Comparison of ENCODE assay signal across 19 cellular contexts in the genomic region with DNA sequence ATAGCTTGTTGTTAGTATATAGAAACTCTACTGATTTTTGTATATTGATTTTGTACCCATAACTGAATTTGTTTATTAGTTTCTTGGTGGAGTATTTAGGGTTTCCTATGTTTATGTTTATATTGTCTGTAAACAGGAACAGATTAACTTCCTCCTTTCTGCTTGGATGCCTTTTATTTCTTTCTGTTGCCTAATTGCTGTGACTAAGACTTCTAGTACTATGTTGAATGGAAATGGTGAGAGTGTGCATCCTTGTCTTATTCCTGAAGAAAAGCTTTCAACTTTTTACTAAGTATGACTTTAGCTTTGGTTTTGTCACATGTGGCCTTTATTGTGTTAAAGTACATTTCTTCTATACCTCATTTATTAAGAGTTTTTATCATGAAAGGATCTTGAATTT. TPM values are rescaled to one million over a fixed set of nuclear protein-coding genes. Genes with fewer than 3 reads are reported as not detected.
DNase-seq lines count a peak whose midpoint lies in the region; ATAC-seq, FAIRE-seq and TF ChIP-seq lines count a peak whose summit lies in the region.
"Had no signal": no experiment of that assay in that cellular context is flagged by ENCODE, and none has a peak within 500 bp of the region (broad histone marks: within the 10 kb centered on the region; RNA-seq: fewer than 3 reads in every experiment).

No MANE protein-coding gene starts in this region.

- no peak overlapping the region for H3K9ac ChIP-seq in BLaER1 treated with 17β-estradiol and CSF1 and Interleukin-3, amounts not matched to agents 10 nM and 100 nM
- H3K9ac ChIP-seq in K562 (ENCODE audit: insufficient read depth in 1 of 2, low read depth in 2 of 2, low read length in 2 of 2), result no peak overlapping the region
- no peak overlapping the region for H3K9ac ChIP-seq in mesenchymal stem cell (ENCODE audit: low read length)
- H3K9ac ChIP-seq: SK-N-SH had no signal

- H2AK5ac ChIP-seq in mesenchymal stem cell (ENCODE audit: low read length, severe bottlenecking), result no peak overlapping the region

- peaks cover 20 to 78% (median 66%) of the 10 kb centered on the region in 11 experiments; a peak in 21 of 22 replicates for H3K36me3 ChIP-seq in BLaER1 treated with 17β-estradiol and CSF1 and Interleukin-3, amounts not matched to agents 10 nM and 100 nM
- H3K36me3 ChIP-seq in HEK293 (ENCODE audit: control insufficient read depth in 2 of 2, insufficient read depth in 1 of 2, low read length in 2 of 2) (peaks cover 4 to 27% of the 10 kb centered on the region in 2 experiments; a peak in 2 of 3 replicates), K562 (ENCODE audit: control insufficient read depth, insufficient read depth, low read length) (peaks cover 12% of the 10 kb centered on the region), mesenchymal stem cell (ENCODE audit: control insufficient read depth in 1 of 2, insufficient read depth in 2 of 2, low read depth in 1 of 2, low read length in 2 of 2) (peaks cover 19 to 55% of the 10 kb centered on the region in 2 experiments)
- H3K36me3 ChIP-seq: Peyer's patch had no signal

- H4K20me1 ChIP-seq in BLaER1 treated with 17β-estradiol and CSF1 and Interleukin-3, amounts not matched to agents 10 nM and 100 nM, result peaks cover 0 to 23% (median 9%) of the 10 kb centered on the region in 11 experiments; a peak in 10 of 22 replicates
- H4K20me1 ChIP-seq in K562 (replicated peaks; ENCODE audit: control insufficient read depth, insufficient read depth, low read length), result no peaks in the 10 kb centered on the region

- H3K23ac ChIP-seq in mesenchymal stem cell (ENCODE audit: low read length in 2 of 2), result no peak overlapping the region

- no peak overlapping the region for H2BK12ac ChIP-seq in mesenchymal stem cell (ENCODE audit: low read length in 2 of 2)

- no peak overlapping the region for H2BK120ac ChIP-seq in mesenchymal stem cell (ENCODE audit: low read depth, low read length)

- no peak for FAIRE-seq in K562 (lab: Jason Lieb, UNC)
- FAIRE-seq: H54 had no signal

- H3K9me1 ChIP-seq in K562 (ENCODE audit: control insufficient read depth, insufficient read depth, low read length), result no peaks in the 10 kb centered on the region

- no peak overlapping the region for H2AFZ ChIP-seq in K562 (ENCODE audit: low read depth, low read length)
- no peak overlapping the region for H2AFZ ChIP-seq in mesenchymal stem cell (ENCODE audit: low read depth, low read length)

- peak overlapping the region in 9 of 11 experiments; percentile 6 to 62 (median 47); a peak in 16 of 22 replicates for H3K27ac ChIP-seq in BLaER1 treated with 17β-estradiol and CSF1 and Interleukin-3, amounts not matched to agents 10 nM and 100 nM
- H3K27ac ChIP-seq in HEK293 (ENCODE audit: extremely low read depth, low read depth, low read length) (no peak overlapping the region), K562 (ENCODE audit: extremely low read depth, low read depth, low read length) (no peak overlapping the region), mesenchymal stem cell (ENCODE audit: low read length, poor library complexity, severe bottlenecking) (no peak overlapping the region)
- H3K27ac ChIP-seq: HL-60, Peyer's patch had no signal

- no peak overlapping the region for H2BK15ac ChIP-seq in mesenchymal stem cell (ENCODE audit: low read depth, poor library complexity, severe bottlenecking)

- peaks cover 40 to 83% (median 70%) of the 10 kb centered on the region in 10 experiments for H3K4me1 ChIP-seq in BLaER1 treated with 17β-estradiol and CSF1 and Interleukin-3, amounts not matched to agents 10 nM and 100 nM
- H3K4me1 ChIP-seq in HEK293 (ENCODE audit: control insufficient read depth, insufficient read depth, low read length), result peaks cover 19% of the 10 kb centered on the region
- no peaks in the 10 kb centered on the region for H3K4me1 ChIP-seq in K562 (replicated peaks in 1 of 2; ENCODE audit: control insufficient read depth in 2 of 2, insufficient read depth in 2 of 2, low read length in 2 of 2)
- no peaks in the 10 kb centered on the region for H3K4me1 ChIP-seq in mesenchymal stem cell (ENCODE audit: control insufficient read depth, insufficient read depth, low read depth, low read length)
- H3K4me1 ChIP-seq: Peyer's patch had no signal

- intact Hi-C loops in K562 (cut with micrococcal nuclease), result no loop called here

- POLR2A ChIA-PET in HEK293 (lab: Yijun Ruan, JAX), result no interaction called here
- POLR2A ChIA-PET in K562 (lab: Yijun Ruan, JAX), result interaction anchor here (2.4 kb wide), 1 partner anchor 13 kb away, joined by 5 read pairs; no protein-coding TSS in a partner anchor

- H3K27me3 ChIP-seq in BLaER1 treated with 17β-estradiol and CSF1 and Interleukin-3, amounts not matched to agents 10 nM and 100 nM, result no peaks in the 10 kb centered on the region
- no peaks in the 10 kb centered on the region for H3K27me3 ChIP-seq in K562 (ENCODE audit: control insufficient read depth in 2 of 2, insufficient read depth in 2 of 2, low read length in 2 of 2)
- H3K27me3 ChIP-seq in mesenchymal stem cell (ENCODE audit: control insufficient read depth in 1 of 2, insufficient read depth in 1 of 2, low read length in 2 of 2), result no peaks in the 10 kb centered on the region
- H3K27me3 ChIP-seq: Peyer's patch had no signal

- no peak overlapping the region for H4K8ac ChIP-seq in mesenchymal stem cell (ENCODE audit: low read length)

- BruUV-seq in K562 (replicated peaks; lab: Mats Ljungman, UMichigan), result no TSS peak

- no peak overlapping the region for H3K4me3 ChIP-seq in BLaER1 treated with 17β-estradiol and CSF1 and Interleukin-3, amounts not matched to agents 10 nM and 100 nM
- no peak overlapping the region for H3K4me3 ChIP-seq in HEK293 (ENCODE audit: low read depth, low read length)
- H3K4me3 ChIP-seq in K562, result no peak overlapping the region
- H3K4me3 ChIP-seq in mesenchymal stem cell (ENCODE audit: insufficient read depth in 1 of 2, low read depth in 1 of 2, low read length in 2 of 2), result no peak overlapping the region
- H3K4me3 ChIP-seq: Peyer's patch had no signal

- H3K14ac ChIP-seq in mesenchymal stem cell (ENCODE audit: low read length in 2 of 2), result no peak overlapping the region

- DNase-seq in K562 (ENCODE audit: extremely low read depth in 1 of 4, low spot score in 3 of 4), result no peak
- DNase-seq in mesenchymal stem cell, result peak; percentile 71
- no peak for DNase-seq in SW480 (ENCODE audit: low spot score)
- no peak for DNase-seq in activated CD8-positive, alpha-beta memory T cell treated with anti-CD3 and anti-CD28 coated beads, Interleukin-2, amount 50 U/mL, for 4 hours
- DNase-seq: DMS79, NCI-H1417, NCI-H2029, NCI-H2171, NCI-H526, Peyer's patch, SK-N-SH, T-helper 1 cell had no signal

- H3K18ac ChIP-seq in mesenchymal stem cell (ENCODE audit: low read depth in 1 of 2, low read length in 2 of 2), result no peak overlapping the region

- no peak for TF ChIP-seq POLR2A in K562 (conservative IDR thresholded peaks at IDR 0.05)

- ATAC-seq in K562 (no peak), GM18907 (IDR thresholded peaks at IDR 0.05; ENCODE audit: unreplicated experiment) (no peak)
- ATAC-seq: Right ventricle myocardium inferior had no signal

- CTCF ChIA-PET in HEK293 (lab: Yijun Ruan, JAX), result no interaction called here
- CTCF ChIA-PET in K562 (lab: Yijun Ruan, JAX; ENCODE audit: low intra/inter-chr PET ratio), result no interaction called here

- no peak overlapping the region for H3K4ac ChIP-seq in mesenchymal stem cell (ENCODE audit: low read depth in 1 of 2, low read length in 2 of 2)

- no peak overlapping the region for H4K91ac ChIP-seq in mesenchymal stem cell (ENCODE audit: low read length)

- no peak for TF ChIP-seq CTCF in HEK293 (tag by site-specific recombination; IDR thresholded peaks at IDR 0.05)
- no peak for TF ChIP-seq CTCF in K562 (IDR thresholded peaks at IDR 0.05 in 2 of 3, conservative IDR thresholded peaks at IDR 0.05 in 1 of 3; ENCODE audit: insufficient read depth in 2 of 3, low read depth in 1 of 3, low read length in 3 of 3)

- in situ Hi-C loops in K562 (cut with MboI), result no loop called here

- H3K79me1 ChIP-seq in mesenchymal stem cell (replicated peaks; ENCODE audit: low read length, poor library complexity, severe bottlenecking), result peaks cover 41% of the 10 kb centered on the region

- no peak for TF ChIP-seq RAD21 in K562 (CRISPR knock-in tag; conservative IDR thresholded peaks at IDR 0.05 in 1 of 2, IDR thresholded peaks at IDR 0.05 in 1 of 2)

- peaks cover 0 to 5% (median 0%) of the 10 kb centered on the region in 11 experiments; a peak in 3 of 22 replicates for H3K9me3 ChIP-seq in BLaER1 treated with 17β-estradiol and CSF1 and Interleukin-3, amounts not matched to agents 10 nM and 100 nM (replicated peaks in 1 of 11)
- no peaks in the 10 kb centered on the region for H3K9me3 ChIP-seq in HEK293 (ENCODE audit: control insufficient read depth, insufficient read depth, low read depth, low read length)
- no peaks in the 10 kb centered on the region for H3K9me3 ChIP-seq in K562 (replicated peaks; ENCODE audit: control insufficient read depth, insufficient read depth, low read depth, low read length)
- no peaks in the 10 kb centered on the region for H3K9me3 ChIP-seq in mesenchymal stem cell (ENCODE audit: control insufficient read depth, low read length)
- H3K9me3 ChIP-seq: Peyer's patch, SK-N-SH had no signal

- H2BK5ac ChIP-seq in mesenchymal stem cell (ENCODE audit: low read depth, low read length, poor library complexity, severe bottlenecking), result no peak overlapping the region

- no peaks in the 10 kb centered on the region for H3K79me2 ChIP-seq in K562 (ENCODE audit: control insufficient read depth, insufficient read depth, low read length)

- no peak for TF ChIP-seq EP300 in K562 (IDR thresholded peaks at IDR 0.05; ENCODE audit: low read length)

- peak overlapping the region; percentile 41 to 78 (median 65); a peak in 21 of 22 replicates for H3K4me2 ChIP-seq in BLaER1 treated with 17β-estradiol and CSF1 and Interleukin-3, amounts not matched to agents 10 nM and 100 nM
- H3K4me2 ChIP-seq in K562 (ENCODE audit: insufficient read depth, low read length) (no peak overlapping the region), mesenchymal stem cell (ENCODE audit: low read length, poor library complexity, severe bottlenecking) (no peak overlapping the region)
- H3K4me2 ChIP-seq: SK-N-SH had no signal

RNA-seq across cellular contexts. Expression of gene FBXW8, which starts 20.9 kb away (rescaled TPM):
- total RNA-seq in K562 (2011; cell fraction: chromatin; rRNA removed; ENCODE audit: low replicate concordance), result 22.7 and 26.4 TPM in 2 replicates
- total RNA-seq in K562 (2011; cell fraction: nucleolus; rRNA removed), result 9.8 and 11.3 TPM in 2 replicates
- total RNA-seq in K562 (2011; cell fraction: nucleoplasm; rRNA removed), result 17.7 and 31.7 TPM in 2 replicates
- total RNA-seq in K562 (2014; rRNA removed) (6.7 and 7.0 TPM in 2 replicates), K562 (2014; rRNA removed; fragmentation: Illumina TruSeq; extraction: Trizol) (2.7 and 3.9 TPM in 2 replicates), K562 (2015; rRNA removed; fragmentation: Illumina TruSeq; extraction: Trizol) (4.0 and 4.1 TPM in 2 replicates), K562 (2021) (8.1 and 8.3 TPM in 2 replicates)
- polyA plus RNA-seq in K562 (2011; rRNA removed) (6.7 and 9.7 TPM in 2 replicates), K562 (2014; fragmentation: Illumina TruSeq; extraction: Trizol) (4.8 and 6.2 TPM in 2 replicates), K562 (2014; fragmentation: Nextera tagmentation; extraction: Ambion mirVana) (under 1 TPM; 0.58 to 0.69 TPM), K562 (2014; rRNA removed) (3.6 and 4.4 TPM in 2 replicates)
- polyA plus RNA-seq in K562 (2011; cell fraction: cytosol; rRNA removed), result 6.4 and 7.3 TPM in 2 replicates
- 13.8 and 15.6 TPM in 2 replicates for polyA plus RNA-seq in K562 (2011; cell fraction: nucleus; rRNA removed)
- polyA plus RNA-seq in K562 (2012), result 4.6 and 9.9 TPM in 2 replicates
- 15.4 and 19.4 TPM in 2 replicates for polyA minus RNA-seq in K562 (2011; rRNA and poly(A)+ RNA removed)
- 5.4 and 9.7 TPM in 2 replicates for polyA minus RNA-seq in K562 (2011; cell fraction: cytosol; rRNA and poly(A)+ RNA removed)
- polyA minus RNA-seq in K562 (2011; cell fraction: nucleus; rRNA and poly(A)+ RNA removed), result 9.0 and 12.6 TPM in 2 replicates
- 13.0 TPM for polyA plus RNA-seq in mesenchymal stem cell (2013, experiment 1 of 2)
- polyA plus RNA-seq in mesenchymal stem cell (2013, experiment 2 of 2), result 13.5 TPM

RNA-seq across cellular contexts. Expression of gene HRK, which starts 50.4 kb away (rescaled TPM):
- total RNA-seq in K562 (2011; cell fraction: chromatin; rRNA removed; ENCODE audit: low replicate concordance), result not detected in 2 replicates
- not detected in 2 replicates for total RNA-seq in K562 (2011; cell fraction: nucleolus; rRNA removed)
- total RNA-seq in K562 (2011; cell fraction: nucleoplasm; rRNA removed), result not detected in 2 replicates
- total RNA-seq in K562 (2014; rRNA removed), result 0.05 TPM in 1 of 2 replicates, not detected in the other
- total RNA-seq in K562 (2014; rRNA removed; fragmentation: Illumina TruSeq; extraction: Trizol), result 0.04 TPM in 1 of 2 replicates, not detected in the other
- not detected in 2 replicates for total RNA-seq in K562 (2015; rRNA removed; fragmentation: Illumina TruSeq; extraction: Trizol)
- total RNA-seq in K562 (2021), result not detected in 2 replicates
- 0.04 TPM in 1 of 2 replicates, not detected in the other for polyA plus RNA-seq in K562 (2011; rRNA removed)
- polyA plus RNA-seq in K562 (2011; cell fraction: cytosol; rRNA removed), result 0.01 TPM in 2 replicates
- not detected in 2 replicates for polyA plus RNA-seq in K562 (2011; cell fraction: nucleus; rRNA removed)
- 0.10 TPM in 1 of 2 replicates, not detected in the other for polyA plus RNA-seq in K562 (2012)
- not detected in 2 replicates for polyA plus RNA-seq in K562 (2014; fragmentation: Illumina TruSeq; extraction: Trizol)
- not detected for polyA plus RNA-seq in K562 (2014; fragmentation: Nextera tagmentation; extraction: Ambion mirVana)
- 0.01 TPM in 1 of 2 replicates, not detected in the other for polyA plus RNA-seq in K562 (2014; rRNA removed)
- 0.03 TPM in 1 of 2 replicates, not detected in the other for polyA minus RNA-seq in K562 (2011; rRNA and poly(A)+ RNA removed)
- not detected in 2 replicates for polyA minus RNA-seq in K562 (2011; cell fraction: cytosol; rRNA and poly(A)+ RNA removed)
- not detected in 2 replicates for polyA minus RNA-seq in K562 (2011; cell fraction: nucleus; rRNA and poly(A)+ RNA removed)
- not detected for polyA plus RNA-seq in mesenchymal stem cell (2013, experiment 1 of 2)
- not detected for polyA plus RNA-seq in mesenchymal stem cell (2013, experiment 2 of 2)
- total RNA-seq: LHCN-M2, Peyer's patch had no signal

Comparison
In these comparisons a context has a peak if more than half of its experiments do, and no peak if none do; other contexts are left out.
1. H3K27ac ChIP-seq: peak in BLaER1 treated with 17β-estradiol and CSF1 and Interleukin-3, amounts not matched to agents 10 nM and 100 nM (9 of 11); none in HEK293 (single experiment), K562 (single experiment) and mesenchymal stem cell (single experiment).
2. H3K4me2 ChIP-seq: peak in BLaER1 treated with 17β-estradiol and CSF1 and Interleukin-3, amounts not matched to agents 10 nM and 100 nM (11 of 11); none in K562 (single experiment) and mesenchymal stem cell (single experiment).